ENCODE assay signal across 8 cellular contexts in genomic region chr13:24228852-24229458, GRCh38.
A peak's percentile ranks its signal among the peaks of the same experiment; 100 is the strongest.
DNase-seq lines count a peak whose midpoint lies in the region; ATAC-seq and TF ChIP-seq lines count a peak whose summit lies in the region.

No MANE protein-coding gene starts in this region.

- ATAC-seq in GM21423 (IDR thresholded peaks at IDR 0.05; ENCODE audit: unreplicated experiment) = no peak
- no peak for ATAC-seq in GM19467 (IDR thresholded peaks at IDR 0.05; ENCODE audit: unreplicated experiment)

- H4K20me1 ChIP-seq in MM.1S (ENCODE audit: insufficient read depth, low read length) (no peaks in the 10 kb centered on the region), SU-DHL-6 (ENCODE audit: low read depth, low read length) (no peaks in the 10 kb centered on the region)

- H3K4me1 ChIP-seq in cardiac muscle cell (ENCODE audit: low read depth) (peaks cover 2% of the 10 kb centered on the region), MM.1S (ENCODE audit: low read length) (no peaks in the 10 kb centered on the region)

- no peaks in the 10 kb centered on the region for H3K36me3 ChIP-seq in cardiac muscle cell
- no peaks in the 10 kb centered on the region for H3K36me3 ChIP-seq in MM.1S (replicated peaks; ENCODE audit: insufficient read depth, low read length)
- no peaks in the 10 kb centered on the region for H3K36me3 ChIP-seq in SU-DHL-6 (ENCODE audit: low read length)

- peak; percentile 69 to 84 for DNase-seq in cardiac muscle cell (ENCODE audit: low read depth in 1 of 2, low spot score in 1 of 2)
- no peak for DNase-seq in cardiac septum (ENCODE audit: low spot score)
- peak; percentile 31 for DNase-seq in MM.1S
- peak; percentile 28 for DNase-seq in effector CD4-positive, alpha-beta T cell
- DNase-seq in midbrain (lab: John Stamatoyannopoulos, UW) = peak; percentile 78

- H2AFZ ChIP-seq in MM.1S (ENCODE audit: low read length) (no peak overlapping the region), SU-DHL-6 (ENCODE audit: low read depth, low read length, severe bottlenecking) (no peak overlapping the region)

- no peaks in the 10 kb centered on the region for H3K79me2 ChIP-seq in MM.1S (ENCODE audit: low read length)
- H3K79me2 ChIP-seq in SU-DHL-6 (ENCODE audit: insufficient read depth, low read length) = no peaks in the 10 kb centered on the region

- H3K27me3 ChIP-seq in cardiac muscle cell (no peaks in the 10 kb centered on the region), MM.1S (replicated peaks; ENCODE audit: insufficient read depth, low read length) (no peaks in the 10 kb centered on the region), SU-DHL-6 (ENCODE audit: low read length) (no peaks in the 10 kb centered on the region)

- TF ChIP-seq CTCF in cardiac muscle cell (IDR thresholded peaks at IDR 0.05; ENCODE audit: low read depth, low read length) (peak; percentile 93), MM.1S (IDR thresholded peaks at IDR 0.05; ENCODE audit: low read length) (peak; percentile 58), SU-DHL-6 (IDR thresholded peaks at IDR 0.05; ENCODE audit: insufficient read depth, low read length, poor library complexity, severe bottlenecking) (peak; percentile 70)

- H3K9me2 ChIP-seq in MM.1S (replicated peaks; ENCODE audit: insufficient read depth, low read length) = no peaks in the 10 kb centered on the region
- H3K9me2 ChIP-seq in SU-DHL-6 (replicated peaks; ENCODE audit: insufficient read depth, low read length) = no peaks in the 10 kb centered on the region

- intact Hi-C loops in cardiac septum (cut with DNase I) = no loop called here

- H3K9ac ChIP-seq in MM.1S (ENCODE audit: low read length) (no peak overlapping the region), SU-DHL-6 (ENCODE audit: low read length) (no peak overlapping the region)

- H3F3A ChIP-seq in MM.1S (ENCODE audit: insufficient read depth, low read length) (no peaks in the 10 kb centered on the region), SU-DHL-6 (ENCODE audit: insufficient read depth) (no peaks in the 10 kb centered on the region)

- H3K4me2 ChIP-seq in MM.1S (ENCODE audit: low read depth, low read length) = no peak overlapping the region
- H3K4me2 ChIP-seq in SU-DHL-6 (ENCODE audit: low read depth, low read length, poor library complexity, severe bottlenecking) = no peak overlapping the region

- no peaks in the 10 kb centered on the region for H3K9me3 ChIP-seq in cardiac muscle cell (ENCODE audit: low read depth)
- H3K9me3 ChIP-seq in MM.1S (replicated peaks; ENCODE audit: insufficient read depth, low read length) = no peaks in the 10 kb centered on the region
- no peaks in the 10 kb centered on the region for H3K9me3 ChIP-seq in SU-DHL-6 (ENCODE audit: insufficient read depth, low read length)

- no peak overlapping the region for H3K27ac ChIP-seq in cardiac muscle cell
- H3K27ac ChIP-seq in MM.1S (ENCODE audit: low read length) = no peak overlapping the region
- H3K27ac ChIP-seq in SU-DHL-6 (ENCODE audit: low read depth, low read length) = no peak overlapping the region

- H3K4me3 ChIP-seq in cardiac muscle cell (no peak overlapping the region), MM.1S (ENCODE audit: low read length) (no peak overlapping the region), SU-DHL-6 (ENCODE audit: insufficient read depth, low read length, poor library complexity, severe bottlenecking) (no peak overlapping the region)
